ENCODE assay signal across 16 cellular contexts in genomic region chr5:124210106-124210918, GRCh38.
"Had no signal": no experiment of that assay in that cellular context is flagged by ENCODE, and none has a peak within 500 bp of the region (broad histone marks: within the 10 kb centered on the region; RNA-seq: fewer than 3 reads in every experiment).

No MANE protein-coding gene starts in this region.

- H3K4me1 Mint-ChIP-seq: natural killer cell had no signal

- H3K27ac Mint-ChIP-seq: activated CD4-positive, alpha-beta memory T cell treated with anti-CD3 and anti-CD28 coated beads for 36 hours; activated naive CD8-positive, alpha-beta T cell; natural killer cell; progenitor cell of endocrine pancreas had no signal

- H3K4me3 ChIP-seq: mucosa of descending colon, right lobe of liver, spleen, suprapubic skin had no signal

- ATAC-seq: esophagus mucosa, mucosa of descending colon, natural killer cell, right lobe of liver had no signal

- H3K4me1 ChIP-seq: right lobe of liver, suprapubic skin had no signal

- H3K27me3 Mint-ChIP-seq: activated CD4-positive, alpha-beta memory T cell treated with anti-CD3 and anti-CD28 coated beads for 36 hours; activated naive CD8-positive, alpha-beta T cell; progenitor cell of endocrine pancreas had no signal

- H3K4me3 Mint-ChIP-seq: activated CD4-positive, alpha-beta memory T cell treated with anti-CD3 and anti-CD28 coated beads for 36 hours; activated naive CD8-positive, alpha-beta T cell; natural killer cell had no signal

- H3K27ac ChIP-seq: right lobe of liver, spleen, suprapubic skin had no signal

- H3K9me3 ChIP-seq: mucosa of descending colon, right lobe of liver, suprapubic skin had no signal

- H3K36me3 ChIP-seq: right lobe of liver, spleen, suprapubic skin had no signal

- H3K36me3 Mint-ChIP-seq: activated CD4-positive, alpha-beta memory T cell treated with anti-CD3 and anti-CD28 coated beads for 36 hours; activated naive CD8-positive, alpha-beta T cell; natural killer cell had no signal

- DNase-seq: activated CD4-positive, alpha-beta memory T cell treated with anti-CD3 and anti-CD28 coated beads for 36 hours; activated gamma-delta T cell; activated T-cell treated with anti-CD3 and anti-CD28 coated beads, Interleukin-2, amount 50 U/mL, for 48 hours; amygdala; mucosa of descending colon; natural killer cell; nucleus accumbens; right lobe of liver; spleen; stimulated activated CD4-positive, alpha-beta T cell treated with anti-CD3 and anti-CD28 coated beads, Interleukin-1b, Interleukin-23, amount 100 ng/mL, for 48 hours; stimulated activated naive CD4-positive, alpha-beta T cell treated with Interleukin-2 at 50 U/mL for 16 hours; T-helper 9 cell had no signal

- H3K27me3 ChIP-seq: right lobe of liver, spleen, suprapubic skin had no signal
